ENCODE assay signal across 19 cellular contexts in genomic region chr6:191487-192312, GRCh38.
"Had no signal": no experiment of that assay in that cellular context is flagged by ENCODE, and none has a peak within 500 bp of the region (broad histone marks: within the 10 kb centered on the region; RNA-seq: fewer than 3 reads in every experiment).

No MANE protein-coding gene starts in this region.

- H3K27me3 Mint-ChIP-seq: activated B cell treated with CpG ODN at 0.5 μM for 24 hours; activated naive CD8-positive, alpha-beta T cell treated with anti-CD3 and anti-CD28 coated beads, Interleukin-2, amount 10 ng/mL, durations not matched to agents 7 days and 5 days; activated T-helper 17 cell treated with anti-CD3 and anti-CD28 coated beads, Interleukin-2, amount 50 U/mL, for 72 hours; progenitor cell of endocrine pancreas; stimulated activated naive CD8-positive, alpha-beta T cell treated with anti-CD3 and anti-CD28 coated beads, Interleukin-15, amount 100 ng/mL, for 72 hours had no signal

- H3K9me3 Mint-ChIP-seq: activated B cell treated with CpG ODN at 0.5 μM for 24 hours; nephron progenitor cell; T-helper 2 cell treated with Interferon-gamma antibody and Interleukin-4, amounts not matched to agents 5 μg/mL and 100 μg/mL, for 36 hours had no signal

- H3K36me3 ChIP-seq: colonic mucosa, esophagus squamous epithelium, right atrium auricular region had no signal

- H3K4me1 ChIP-seq: colonic mucosa had no signal

- H3K4me1 Mint-ChIP-seq: brain had no signal

- H3K27me3 ChIP-seq: colonic mucosa, esophagus squamous epithelium, right atrium auricular region had no signal

- H3K27ac Mint-ChIP-seq: brain, nephron progenitor cell, progenitor cell of endocrine pancreas had no signal

- H3K9me3 ChIP-seq: colonic mucosa, esophagus squamous epithelium, right atrium auricular region had no signal

- H3K4me3 ChIP-seq: colonic mucosa, esophagus squamous epithelium, right atrium auricular region had no signal

- ATAC-seq: activated T-helper 17 cell treated with anti-CD3 and anti-CD28 coated beads, Interleukin-2, amount 50 U/mL, for 72 hours; left ventricle myocardium superior; stimulated activated naive CD8-positive, alpha-beta T cell treated with anti-CD3 and anti-CD28 coated beads, Interleukin-15, amount 100 ng/mL, for 72 hours had no signal

- DNase-seq: activated B cell treated with CpG ODN at 0.5 μM for 24 hours; activated naive CD8-positive, alpha-beta T cell treated with anti-CD3 and anti-CD28 coated beads, Interleukin-2, amount 10 ng/mL, durations not matched to agents 7 days and 5 days; central memory CD4-positive, alpha-beta T cell; colonic mucosa; effector CD4-positive, alpha-beta T cell; esophagus squamous epithelium; hippocampal formation; kidney; left ventricle myocardium superior; nephron progenitor cell; small intestine; stimulated activated CD4-positive, alpha-beta T cell treated with anti-CD3 and anti-CD28 coated beads, Interleukin-4, amount 100 ng/mL, for 4 hours; stimulated activated naive CD8-positive, alpha-beta T cell treated with anti-CD3 and anti-CD28 coated beads, Interleukin-15, amount 100 ng/mL, for 72 hours; SW 1271 had no signal

- H3K4me3 Mint-ChIP-seq: activated B cell treated with CpG ODN at 0.5 μM for 24 hours; activated naive CD8-positive, alpha-beta T cell treated with anti-CD3 and anti-CD28 coated beads, Interleukin-2, amount 10 ng/mL, durations not matched to agents 7 days and 5 days; brain; nephron progenitor cell; T-helper 2 cell treated with Interferon-gamma antibody and Interleukin-4, amounts not matched to agents 5 μg/mL and 100 μg/mL, for 36 hours had no signal

- H3K36me3 Mint-ChIP-seq: brain had no signal

- H3K27ac ChIP-seq: colonic mucosa, esophagus squamous epithelium, right atrium auricular region had no signal
